ENCODE assay signal across 14 cellular contexts in genomic region chr6:45727228-45727627, GRCh38.
DNase-seq lines count a peak whose midpoint lies in the region; ATAC-seq and TF ChIP-seq lines count a peak whose summit lies in the region.
"Had no signal": no experiment of that assay in that cellular context is flagged by ENCODE, and none has a peak within 500 bp of the region (broad histone marks: within the 10 kb centered on the region; RNA-seq: fewer than 3 reads in every experiment).

No MANE protein-coding gene starts in this region.

- WGBS in heart left ventricle, 4 donors = 57 to 71% (median 67%) methylated on average over 2 of the region's 2 CpGs

- H3K9me3 Mint-ChIP-seq in chondrocyte (ENCODE audit: low read depth) = peaks cover 3% of the 10 kb centered on the region

- H3K27ac Mint-ChIP-seq in chondrocyte (ENCODE audit: unreplicated experiment) = no peak overlapping the region
- H3K27ac Mint-ChIP-seq: B cell had no signal

- ATAC-seq in heart left ventricle (peak; percentile 59 to 85 (median 78)), GM21717 (IDR thresholded peaks at IDR 0.05; ENCODE audit: unreplicated experiment) (no peak)

- H3K4me1 ChIP-seq in heart left ventricle = no peaks in the 10 kb centered on the region

- TF ChIP-seq CTCF in heart left ventricle (IDR thresholded peaks at IDR 0.05) (no peak), chondrocyte (IDR thresholded peaks at IDR 0.05) (no peak)

- H3K9me3 ChIP-seq in heart left ventricle = peaks cover 0 to 11% (median 0%) of the 10 kb centered on the region in 12 donors

- peak in 3 of 5 donors; percentile 25 to 45 (median 30) for DNase-seq in heart left ventricle
- DNase-seq in cardiac septum (ENCODE audit: low spot score) = no peak
- peak; percentile 44 for DNase-seq in fibroblast of peridontal ligament (ENCODE audit: extremely low read depth)
- DNase-seq in myocyte (ENCODE audit: low read depth) = peak; percentile 39
- no peak for DNase-seq in NCI-H446 treated with DMSO at 0.1 percent for 48 hours (lab: John Stamatoyannopoulos, UW)
- DNase-seq in chondrocyte (ENCODE audit: low spot score) = no peak
- DNase-seq in DMS79 (lab: John Stamatoyannopoulos, UW) = no peak
- DNase-seq: EL, GF-D8, NCI-H1092, NCI-H1436, NCI-H187 treated with DMSO at 0.1 percent for 48 hours had no signal

- H3K4me1 Mint-ChIP-seq in chondrocyte (ENCODE audit: low read depth) = peaks cover 12% of the 10 kb centered on the region
- H3K4me1 Mint-ChIP-seq: B cell had no signal

- H3K4me3 ChIP-seq in heart left ventricle = no peak overlapping the region

- TF ChIP-seq POLR2A in heart left ventricle (IDR thresholded peaks at IDR 0.05) = no peak

- no peaks in the 10 kb centered on the region for H3K27me3 Mint-ChIP-seq in chondrocyte (ENCODE audit: low read depth)
- H3K27me3 Mint-ChIP-seq: B cell had no signal

- H3K27ac ChIP-seq in heart left ventricle = no peak overlapping the region

- no peaks in the 10 kb centered on the region for H3K36me3 Mint-ChIP-seq in chondrocyte (ENCODE audit: low read depth)

- no peaks in the 10 kb centered on the region for H3K36me3 ChIP-seq in heart left ventricle

- no peaks in the 10 kb centered on the region for H3K27me3 ChIP-seq in heart left ventricle

- H3K4me3 Mint-ChIP-seq in chondrocyte (ENCODE audit: unreplicated experiment) = no peak overlapping the region
- H3K4me3 Mint-ChIP-seq: B cell had no signal

- intact Hi-C loops in heart left ventricle (cut with DNase I) (no loop called here), cardiac septum (cut with DNase I) (loop anchor here (10.0 kb wide), 1 partner anchor 188 kb away; no protein-coding TSS in a partner anchor)

Comparison
In these comparisons a context has a peak if more than half of its experiments do, and no peak if none do; other contexts are left out.
1. DNase-seq: peak in heart left ventricle (3 of 5), fibroblast of peridontal ligament (single experiment) and myocyte (single experiment); none in cardiac septum (single experiment), NCI-H446 treated with DMSO at 0.1 percent for 48 hours (single experiment), chondrocyte (single experiment) and DMS79 (single experiment).